17 cellular contexts compared by ENCODE assay signal in genomic region chr5:116632890-116633289, GRCh38. TPM values are rescaled to one million over a fixed set of nuclear protein-coding genes. Genes with fewer than 3 reads are reported as not detected.
DNase-seq lines count a peak whose midpoint lies in the region; ATAC-seq and TF ChIP-seq lines count a peak whose summit lies in the region.
"Had no signal": no experiment of that assay in that cellular context is flagged by ENCODE, and none has a peak within 500 bp of the region (broad histone marks: within the 10 kb centered on the region; RNA-seq: fewer than 3 reads in every experiment).

No MANE protein-coding gene starts in this region.

- ATAC-seq in GM18873 (IDR thresholded peaks at IDR 0.05; ENCODE audit: low FRiP score, unreplicated experiment) = peak; percentile 47
- ATAC-seq in HG02870 (IDR thresholded peaks at IDR 0.05; ENCODE audit: unreplicated experiment) = peak; percentile 66
- ATAC-seq in sciatic nerve = peak; percentile 49

- intact Hi-C loops in sciatic nerve (cut with DNase I) = no loop called here

- no peak for TF ChIP-seq CTCF in right atrium auricular region (IDR thresholded peaks at IDR 0.05)

- no peaks in the 10 kb centered on the region for H3K36me3 ChIP-seq in effector memory CD4-positive, alpha-beta T cell (ENCODE audit: control insufficient read depth, insufficient read depth, low read length)
- H3K36me3 ChIP-seq in right atrium auricular region = no peaks in the 10 kb centered on the region
- H3K36me3 ChIP-seq: thoracic aorta had no signal

- H3K4me1 ChIP-seq in effector memory CD4-positive, alpha-beta T cell (ENCODE audit: control insufficient read depth, insufficient read depth, low read length, poor library complexity, severe bottlenecking) = no peaks in the 10 kb centered on the region
- no peaks in the 10 kb centered on the region for H3K4me1 ChIP-seq in right atrium auricular region

- no peaks in the 10 kb centered on the region for H3K9me3 ChIP-seq in effector memory CD4-positive, alpha-beta T cell (ENCODE audit: control insufficient read depth, low read length)
- no peaks in the 10 kb centered on the region for H3K9me3 ChIP-seq in right atrium auricular region
- H3K9me3 ChIP-seq: thoracic aorta had no signal

- DNase-seq in NCI-H2171 treated with DMSO at 0.1 percent for 48 hours (lab: John Stamatoyannopoulos, UW) (peak; percentile 68), sciatic nerve (ENCODE audit: low spot score) (no peak), AML-193 (lab: John Stamatoyannopoulos, UW) (no peak), right atrium auricular region (ENCODE audit: low spot score) (no peak)
- no peak for DNase-seq in effector memory CD4-positive, alpha-beta T cell
- DNase-seq: activated CD4-positive, alpha-beta T cell treated with anti-CD3 and anti-CD28 coated beads, Interleukin-2, amount 50 U/mL, for 1 hour; activated naive CD4-positive, alpha-beta T cell; aorta; foreskin fibroblast; GM23248; NCI-H1694; NCI-H774; nephron progenitor cell; stimulated activated CD4-positive, alpha-beta T cell treated with anti-CD3 and anti-CD28 coated beads, Interleukin-12 subunit alpha, Interleukin-12 subunit beta, amount 100 ng/mL, for 4 hours had no signal

- H3K4me3 ChIP-seq in effector memory CD4-positive, alpha-beta T cell (ENCODE audit: insufficient read depth, low read depth, low read length, poor library complexity, severe bottlenecking) = no peak overlapping the region
- H3K4me3 ChIP-seq in right atrium auricular region = no peak overlapping the region
- H3K4me3 ChIP-seq: GM23248, thoracic aorta had no signal

- no peak overlapping the region for H3K27ac ChIP-seq in effector memory CD4-positive, alpha-beta T cell (ENCODE audit: insufficient read depth, low read length, poor library complexity, severe bottlenecking)
- H3K27ac ChIP-seq in right atrium auricular region = no peak overlapping the region
- H3K27ac ChIP-seq: GM23248, thoracic aorta had no signal

- H3K27me3 ChIP-seq in effector memory CD4-positive, alpha-beta T cell (replicated peaks; ENCODE audit: control insufficient read depth, insufficient read depth, low read length, poor library complexity, severe bottlenecking) = no peaks in the 10 kb centered on the region
- no peaks in the 10 kb centered on the region for H3K27me3 ChIP-seq in right atrium auricular region

RNA-seq across cellular contexts. Expression of gene SEMA6A, which starts 58.3 kb away (rescaled TPM):
- 35.4 TPM for total RNA-seq in sciatic nerve
- total RNA-seq in right atrium auricular region = 1 to 10 TPM; 3.9 to 4.4 TPM
